ENCODE assay signal across 19 cellular contexts in the genomic region with DNA sequence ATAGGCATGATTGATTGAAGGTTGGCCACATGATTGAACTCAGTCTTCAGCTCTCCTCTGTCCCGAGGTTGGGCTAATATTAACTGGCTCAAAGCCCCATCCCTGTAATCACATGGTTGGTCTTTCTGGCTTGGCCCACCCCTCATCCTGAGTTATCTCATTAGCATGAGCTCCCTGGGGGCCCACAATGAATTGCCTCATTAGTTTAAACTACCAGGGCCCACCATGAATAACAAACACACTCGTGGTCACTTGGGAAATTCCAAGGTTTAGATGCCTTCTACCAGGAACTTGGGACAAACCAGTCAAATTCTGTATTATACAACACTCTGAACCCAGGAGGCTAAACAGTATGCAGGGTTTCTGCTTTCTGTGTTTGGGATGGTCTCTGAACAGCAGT.
DNase-seq lines count a peak whose midpoint lies in the region; ATAC-seq, FAIRE-seq and TF ChIP-seq lines count a peak whose summit lies in the region.
"Had no signal": no experiment of that assay in that cellular context is flagged by ENCODE, and none has a peak within 500 bp of the region (broad histone marks: within the 10 kb centered on the region; RNA-seq: fewer than 3 reads in every experiment).

No MANE protein-coding gene starts in this region.

- H3K36me3 ChIP-seq in GM12878 (ENCODE audit: control insufficient read depth in 2 of 2, insufficient read depth in 2 of 2, low read length in 1 of 2) (peaks cover 0 to 5% of the 10 kb centered on the region in 2 experiments; a peak in 2 of 4 replicates), heart right ventricle (peaks cover 0 to 11% (median 0%) of the 10 kb centered on the region in 9 donors)

- DNase-seq in NCI-H82 (lab: John Stamatoyannopoulos, UW) (peak; percentile 14), NCI-H82 treated with DMSO at 0.1 percent for 48 hours (lab: John Stamatoyannopoulos, UW; ENCODE audit: unreplicated experiment) (no peak), GM12878 (ENCODE audit: low read depth, low spot score) (no peak), iPS-NIHi7 (ENCODE audit: extremely low spot score) (peak; percentile 23), SW480 (ENCODE audit: low spot score) (no peak), heart right ventricle (no peak), NCI-H187 treated with DMSO at 0.1 percent for 48 hours (lab: John Stamatoyannopoulos, UW) (no peak)
- DNase-seq: 8988T; CD8-positive, alpha-beta memory T cell; GOT3; NCI-H1417 treated with DMSO at 0.1 percent for 48 hours; NCI-H2029 treated with DMSO at 0.1 percent for 48 hours; NCI-H510A treated with DMSO at 0.1 percent for 48 hours; SK-N-SH had no signal

- TF ChIP-seq RAD21 in GM12878 (IDR thresholded peaks at IDR 0.05; ENCODE audit: insufficient read depth, low read depth, low read length), result no peak

- H3K27ac ChIP-seq in GM12878 (ENCODE audit: control insufficient read depth, insufficient read depth) (no peak overlapping the region), heart right ventricle (no peak overlapping the region)
- H3K27ac ChIP-seq: BLaER1 had no signal

- FAIRE-seq in GM12878 (lab: Jason Lieb, UNC), result no peak
- FAIRE-seq: GM18507 had no signal

- in situ Hi-C loops in GM12878 (cut with MboI), result no loop called here

- no peaks in the 10 kb centered on the region for H3K4me1 ChIP-seq in GM12878 (ENCODE audit: control insufficient read depth, insufficient read depth, low read length)
- peaks cover 0 to 9% (median 0%) of the 10 kb centered on the region in 9 donors for H3K4me1 ChIP-seq in heart right ventricle

- H3K9ac ChIP-seq in GM12878 (ENCODE audit: control insufficient read depth, insufficient read depth, low read length), result no peak overlapping the region
- H3K9ac ChIP-seq: BLaER1, SK-N-SH had no signal

- POLR2A ChIA-PET in GM12878 (lab: Charles Lee), result interaction anchor here (0.6 to 1.5 kb wide), 7 partner anchors 10 to 1050 kb away, joined by 3 to 6 read pairs (median 4); no protein-coding TSS in a partner anchor

- WGBS in GM12878 (ENCODE audit: insufficient coverage, insufficient replicate concordance, low lambda C conversion rate, missing lambda C conversion rate), result 25% methylated on average over 2 of the region's 2 CpGs
- WGBS in heart right ventricle, 2 donors, result 70% methylated on average over 2 of the region's 2 CpGs

- H3K4me3 ChIP-seq in GM12878 (no peak overlapping the region), heart right ventricle (no peak overlapping the region)
- H3K4me3 ChIP-seq: BLaER1 had no signal

- no peak overlapping the region for H3K4me2 ChIP-seq in GM12878 (ENCODE audit: control insufficient read depth, insufficient read depth)
- H3K4me2 ChIP-seq: BLaER1, SK-N-SH had no signal

- no peaks in the 10 kb centered on the region for H4K20me1 ChIP-seq in GM12878 (ENCODE audit: control insufficient read depth, insufficient read depth)
- H4K20me1 ChIP-seq: BLaER1 had no signal

- no peak for TF ChIP-seq POLR2A in GM12878 (IDR thresholded peaks at IDR 0.05; ENCODE audit: low read depth, low read length)

- SMC1A ChIA-PET in GM12878 (lab: Charles Lee; ENCODE audit: uncharacterized antibody, unreplicated experiment), result interaction anchor here (0.8 to 2.2 kb wide), 8 partner anchors 9 to 336 kb away, joined by 3 to 9 read pairs (median 4); no protein-coding TSS in a partner anchor

- intact Hi-C loops in GM12878 (cut with micrococcal nuclease; ENCODE audit: unreplicated experiment), result no loop called here
- intact Hi-C loops in heart right ventricle (cut with DNase I), result no loop called here

- CTCF ChIA-PET in GM12878 (lab: Yijun Ruan, JAX), result interaction anchor here (0.7 to 2.5 kb wide), 2 partner anchors 26 to 74 kb away, joined by 3 to 5 read pairs; no protein-coding TSS in a partner anchor

- TF ChIP-seq CTCF in GM12878 (IDR thresholded peaks at IDR 0.05 in 2 of 3, conservative IDR thresholded peaks at IDR 0.05 in 1 of 3; ENCODE audit: control insufficient read depth in 2 of 3, extremely low read depth in 1 of 3, insufficient read depth in 1 of 3, low read depth in 3 of 3, low read length in 3 of 3), result no peak
- TF ChIP-seq CTCF in heart right ventricle (IDR thresholded peaks at IDR 0.05), result no peak

- H3K27me3 ChIP-seq in GM12878 (replicated peaks in 1 of 2; ENCODE audit: control insufficient read depth in 2 of 2, insufficient read depth in 2 of 2, low read length in 1 of 2) (no peaks in the 10 kb centered on the region), heart right ventricle (no peaks in the 10 kb centered on the region)
- H3K27me3 ChIP-seq: BLaER1 had no signal

- H3K79me2 ChIP-seq in GM12878 (ENCODE audit: control insufficient read depth, insufficient read depth, low read length), result no peaks in the 10 kb centered on the region

- TF ChIP-seq EP300 in GM12878 (IDR thresholded peaks at IDR 0.05; ENCODE audit: borderline replicate concordance in 1 of 2, control insufficient read depth in 1 of 2, low read depth in 2 of 2, low read length in 2 of 2), result no peak

- no TSS peak for BruUV-seq in GM12878 (replicated peaks; lab: Mats Ljungman, UMichigan)

- RAD21 ChIA-PET in GM12878 (lab: Charles Lee; ENCODE audit: unreplicated experiment), result interaction anchor here (0.6 kb wide), 1 partner anchor 40 kb away, joined by 3 read pairs; no protein-coding TSS in a partner anchor

- H2AFZ ChIP-seq in GM12878 (ENCODE audit: control insufficient read depth, low read depth, low read length), result no peak overlapping the region

- ATAC-seq in GM12878, result peak; percentile 15; the same call in 1 of the 3 replicates
- ATAC-seq in heart right ventricle, result no peak
- no peak for ATAC-seq in HG03378 (IDR thresholded peaks at IDR 0.05; ENCODE audit: unreplicated experiment)
- ATAC-seq: Panc1, Right ventricle myocardium inferior had no signal

- H3K9me3 ChIP-seq in GM12878 (replicated peaks; ENCODE audit: control insufficient read depth, insufficient read depth, low read length), result peaks cover 10% of the 10 kb centered on the region; the same call in 2 of the 3 replicates
- peaks cover 0 to 14% (median 4%) of the 10 kb centered on the region in 11 donors for H3K9me3 ChIP-seq in heart right ventricle
- H3K9me3 ChIP-seq: SK-N-SH had no signal

TF ChIP-seq in GM12878, 131 proteins besides CTCF, POLR2A, EP300 and RAD21:
- no peak for TF ChIP-seq RCOR1 (conservative IDR thresholded peaks at IDR 0.05; ENCODE audit: low read depth, low read length)
- peak; percentile 16 for TF ChIP-seq MEF2B (IDR thresholded peaks at IDR 0.05; ENCODE audit: partially characterized antibody, poor library complexity, severe bottlenecking)
- TF ChIP-seq SREBF2 (IDR thresholded peaks at IDR 0.05; ENCODE audit: low read length), result no peak

Comparison
In these comparisons a context has a peak if more than half of its experiments do, and no peak if none do; other contexts are left out.
1. DNase-seq: peak in NCI-H82 (single experiment) and iPS-NIHi7 (single experiment); none in NCI-H82 treated with DMSO at 0.1 percent for 48 hours (single experiment), GM12878 (single experiment), SW480 (single experiment), heart right ventricle (0 of 2) and NCI-H187 treated with DMSO at 0.1 percent for 48 hours (single experiment).